1 cellular context compared by ENCODE assay signal in the genomic region with DNA sequence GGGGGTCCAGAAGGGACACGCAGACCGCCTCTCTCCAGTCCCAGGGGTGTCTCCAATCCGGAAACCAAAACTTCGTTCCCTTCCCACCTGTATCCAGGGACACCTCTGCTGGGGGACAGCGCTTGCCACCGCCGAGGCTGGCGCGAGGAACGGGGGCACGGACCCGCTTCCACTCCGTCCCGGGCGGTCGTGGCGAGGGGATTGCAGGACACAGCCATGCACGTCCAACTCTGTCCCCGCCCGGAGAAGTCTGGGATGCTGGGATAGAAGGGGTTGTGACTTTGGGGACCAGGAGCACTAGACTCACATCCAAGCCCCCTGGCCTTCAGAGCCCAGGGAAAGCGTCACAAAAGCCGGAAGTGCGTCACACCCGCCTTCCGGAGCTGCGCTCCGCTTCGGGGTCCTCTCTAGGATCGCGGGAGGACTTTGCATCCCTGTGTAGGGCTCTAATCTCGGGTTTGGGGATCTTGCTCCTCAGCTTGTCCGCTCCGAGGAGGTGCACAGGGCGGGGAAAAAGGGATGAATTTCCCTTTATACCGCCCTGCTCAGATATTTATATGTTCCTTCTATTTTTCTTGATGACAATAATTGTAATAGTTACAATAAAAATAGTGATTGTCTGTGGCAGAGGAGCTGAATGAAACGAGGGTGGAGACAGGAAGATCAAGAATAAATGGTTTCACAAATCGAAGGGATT.
TF ChIP-seq lines count a peak whose summit lies in the region.

A gene (minus strand): TSS at position 348 of the 697 bp plus-strand sequence. CDS start 3,707 bp downstream, outside the sequence.

TF ChIP-seq in HEK293, 187 proteins besides CTCF, POLR2A, EP300 and RAD21 (continued from another document):
- TF ChIP-seq, protein P1, sequence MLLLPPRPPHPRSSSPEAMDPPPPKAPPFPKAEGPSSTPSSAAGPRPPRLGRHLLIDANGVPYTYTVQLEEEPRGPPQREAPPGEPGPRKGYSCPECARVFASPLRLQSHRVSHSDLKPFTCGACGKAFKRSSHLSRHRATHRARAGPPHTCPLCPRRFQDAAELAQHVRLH (tag by site-specific recombination; IDR thresholded peaks at IDR 0.05): peak; percentile 67
